In genomic region chr11:73463359-73463758, GRCh38 we compare ENCODE assay signal across 15 cellular contexts.
DNase-seq lines count a peak whose midpoint lies in the region; ATAC-seq and TF ChIP-seq lines count a peak whose summit lies in the region.
"Had no signal": no experiment of that assay in that cellular context is flagged by ENCODE, and none has a peak within 500 bp of the region (broad histone marks: within the 10 kb centered on the region; RNA-seq: fewer than 3 reads in every experiment).

No MANE protein-coding gene starts in this region.

- no peaks in the 10 kb centered on the region for H3K27me3 ChIP-seq in dorsolateral prefrontal cortex
- H3K27me3 ChIP-seq: transverse colon had no signal

- H3K4me3 ChIP-seq in NB4 (ENCODE audit: low read depth, low read length) (no peak overlapping the region), choroid plexus epithelial cell (ENCODE audit: low read depth, low read length) (no peak overlapping the region), dorsolateral prefrontal cortex (no peak overlapping the region)
- H3K4me3 ChIP-seq: transverse colon had no signal

- H3K27ac ChIP-seq in dorsolateral prefrontal cortex (no peak overlapping the region), caudate nucleus (ENCODE audit: low read depth, low read length) (no peak overlapping the region)
- H3K27ac ChIP-seq: C4-2B, transverse colon had no signal

- no peak for TF ChIP-seq CTCF in NB4 (IDR thresholded peaks at IDR 0.05; ENCODE audit: low read depth, low read length)
- TF ChIP-seq CTCF in choroid plexus epithelial cell (conservative IDR thresholded peaks at IDR 0.05; ENCODE audit: low read depth, low read length) = no peak
- no peak for TF ChIP-seq CTCF in dorsolateral prefrontal cortex (IDR thresholded peaks at IDR 0.05 in 54 of 56, conservative IDR thresholded peaks at IDR 0.05 in 2 of 56; ENCODE audit: low read depth in 1 of 56, partially characterized antibody in 56 of 56)

- intact Hi-C loops in dorsolateral prefrontal cortex (cut with DNase I) = no loop called here

- no peak for ATAC-seq in GM18520 (IDR thresholded peaks at IDR 0.05; ENCODE audit: unreplicated experiment)
- ATAC-seq: HepG2 had no signal

- peak; percentile 32 for DNase-seq in CD1c-positive myeloid dendritic cell (ENCODE audit: extremely low spot score)
- peak; percentile 57 for DNase-seq in NB4 (ENCODE audit: low read depth)
- peak; percentile 69 for DNase-seq in choroid plexus epithelial cell (ENCODE audit: low read depth)
- DNase-seq in myocyte (ENCODE audit: low read depth) = peak; percentile 59
- DNase-seq in dorsolateral prefrontal cortex = no peak
- no peak for DNase-seq in caudate nucleus (lab: John Stamatoyannopoulos, UW)
- DNase-seq in NCI-H2196 (lab: John Stamatoyannopoulos, UW; ENCODE audit: unreplicated experiment) = no peak
- DNase-seq: effector CD8-positive, alpha-beta T cell; glutamatergic neuron; left cardiac atrium; NCI-H1417 treated with DMSO at 0.1 percent for 48 hours; transverse colon had no signal

- TF ChIP-seq POLR2A in NB4 (IDR thresholded peaks at IDR 0.05; ENCODE audit: extremely low read depth, insufficient read length) = no peak

Comparison
In these comparisons a context has a peak if more than half of its experiments do, and no peak if none do; other contexts are left out.
1. DNase-seq: peak in CD1c-positive myeloid dendritic cell (single experiment), NB4 (single experiment), choroid plexus epithelial cell (single experiment) and myocyte (single experiment); none in dorsolateral prefrontal cortex (0 of 10), caudate nucleus (0 of 61) and NCI-H2196 (single experiment).